8 cellular contexts compared by ENCODE assay signal in genomic region chr16:10738231-10739077, GRCh38. TPM values are rescaled to one million over a fixed set of nuclear protein-coding genes. Genes with fewer than 3 reads are reported as not detected.
A peak's percentile ranks its signal among the peaks of the same experiment; 100 is the strongest.
DNase-seq lines count a peak whose midpoint lies in the region; ATAC-seq, FAIRE-seq and TF ChIP-seq lines count a peak whose summit lies in the region.

No MANE protein-coding gene starts in this region.

- DNase-seq in NCI-H69 (lab: John Stamatoyannopoulos, UW) (peak; percentile 30), Right ventricle myocardium inferior (ENCODE audit: missing footprints) (peak; percentile 91), iPS-NIHi7 (ENCODE audit: extremely low spot score) (no peak), D721Med (ENCODE audit: insufficient read length, low spot score) (no peak)
- peak; percentile 79 for DNase-seq in activated effector memory CD4-positive, alpha-beta T cell treated with anti-CD3 and anti-CD28 coated beads, Interleukin-2, amount 50 U/mL, for 16 hours

- FAIRE-seq in D721Med (lab: Jason Lieb, UNC) = no peak

- no peak overlapping the region for H3K4me3 ChIP-seq in skin epidermis

- intact Hi-C loops in Right ventricle myocardium inferior (cut with DNase I) = loop anchor here (5.0 to 10.0 kb wide), 5 partner anchors 121 to 481 kb away; no protein-coding TSS in a partner anchor

- no peak for TF ChIP-seq CTCF in D721Med (IDR thresholded peaks at IDR 0.05; ENCODE audit: insufficient read depth, missing control alignments)

- ATAC-seq in GM18867 (IDR thresholded peaks at IDR 0.05; ENCODE audit: unreplicated experiment) = peak; percentile 73
- peak; percentile 81 for ATAC-seq in HG02610 (IDR thresholded peaks at IDR 0.05; ENCODE audit: unreplicated experiment)
- ATAC-seq in Right ventricle myocardium inferior = peak; percentile 90

- peak overlapping the region in 14 of 21 experiments; percentile 10 to 72 (median 66) for H3K27ac ChIP-seq in skin epidermis

RNA-seq across cellular contexts. Expression of gene NUBP1, which starts 5.2 kb away (rescaled TPM):
- 50.4 TPM for total RNA-seq in Right ventricle myocardium inferior

RNA-seq across cellular contexts. Expression of gene TEKT5, which starts 43.7 kb away (rescaled TPM):
- total RNA-seq in Right ventricle myocardium inferior = not detected

Comparison
In these comparisons a context has a peak if more than half of its experiments do, and no peak if none do; other contexts are left out.
1. DNase-seq: peak in NCI-H69 (single experiment), activated effector memory CD4-positive, alpha-beta T cell treated with anti-CD3 and anti-CD28 coated beads, Interleukin-2, amount 50 U/mL, for 16 hours (single experiment) and Right ventricle myocardium inferior (single experiment); none in iPS-NIHi7 (single experiment) and D721Med (single experiment).
2. Peak in every context shown above with its lines, with median percentiles within 50 percentile points of each other: ATAC-seq.